9 cellular contexts compared by ENCODE assay signal in genomic region chr16:68995011-68995504, GRCh38.
A peak's percentile ranks its signal among the peaks of the same experiment; 100 is the strongest.
DNase-seq lines count a peak whose midpoint lies in the region; ATAC-seq and TF ChIP-seq lines count a peak whose summit lies in the region.
"Had no signal": no experiment of that assay in that cellular context is flagged by ENCODE, and none has a peak within 500 bp of the region (broad histone marks: within the 10 kb centered on the region; RNA-seq: fewer than 3 reads in every experiment).

No MANE protein-coding gene starts in this region.

- H3K4me3 ChIP-seq in H7 (ENCODE audit: insufficient read depth, low read depth, low read length) (no peak overlapping the region), epithelial cell of proximal tubule (ENCODE audit: low read depth, low read length) (no peak overlapping the region)
- H3K4me3 ChIP-seq: skin epidermis had no signal

- peak; percentile 65 for TF ChIP-seq CTCF in epithelial cell of proximal tubule (conservative IDR thresholded peaks at IDR 0.05; ENCODE audit: low read depth, low read length)

- CTCF ChIA-PET in T-cell (lab: Charles Lee), result no interaction called here

- H3K4me1 Mint-ChIP-seq in T-helper 2 cell treated with Interferon-gamma antibody and Interleukin-4, amounts not matched to agents 5 μg/mL and 100 μg/mL, for 36 hours (ENCODE audit: low read depth), result no peaks in the 10 kb centered on the region
- H3K4me1 Mint-ChIP-seq in T-cell, result no peaks in the 10 kb centered on the region

- H3K4me3 Mint-ChIP-seq in T-helper 2 cell treated with Interferon-gamma antibody and Interleukin-4, amounts not matched to agents 5 μg/mL and 100 μg/mL, for 36 hours, result no peak overlapping the region
- H3K4me3 Mint-ChIP-seq in T-cell, result no peak overlapping the region

- H3K27me3 ChIP-seq in H7 (ENCODE audit: control insufficient read depth, insufficient read depth, low read length), result no peaks in the 10 kb centered on the region

- peaks cover 5% of the 10 kb centered on the region for H3K36me3 Mint-ChIP-seq in T-helper 2 cell treated with Interferon-gamma antibody and Interleukin-4, amounts not matched to agents 5 μg/mL and 100 μg/mL, for 36 hours (ENCODE audit: low read depth)
- H3K36me3 Mint-ChIP-seq in T-cell, result peaks cover 39% of the 10 kb centered on the region

- no peaks in the 10 kb centered on the region for H3K36me3 ChIP-seq in H7 (replicated peaks; ENCODE audit: control insufficient read depth, insufficient read depth, low read length)

- no peak for ATAC-seq in T-cell (replicated peaks in 1 of 4)

- H3K9me3 Mint-ChIP-seq in T-helper 2 cell treated with Interferon-gamma antibody and Interleukin-4, amounts not matched to agents 5 μg/mL and 100 μg/mL, for 36 hours, result no peaks in the 10 kb centered on the region
- no peaks in the 10 kb centered on the region for H3K9me3 Mint-ChIP-seq in T-cell

- no peak overlapping the region for H3K27ac Mint-ChIP-seq in T-helper 2 cell treated with Interferon-gamma antibody and Interleukin-4, amounts not matched to agents 5 μg/mL and 100 μg/mL, for 36 hours
- H3K27ac Mint-ChIP-seq in T-cell, result no peak overlapping the region

- POLR2A ChIA-PET in T-cell (lab: Charles Lee), result no interaction called here

- no peaks in the 10 kb centered on the region for H3K27me3 Mint-ChIP-seq in T-helper 2 cell treated with Interferon-gamma antibody and Interleukin-4, amounts not matched to agents 5 μg/mL and 100 μg/mL, for 36 hours (ENCODE audit: low read depth)
- no peaks in the 10 kb centered on the region for H3K27me3 Mint-ChIP-seq in T-cell

- DNase-seq in H7, result peak; percentile 41
- DNase-seq in NCI-H524 (lab: John Stamatoyannopoulos, UW), result peak; percentile 15 to 52
- no peak for DNase-seq in epithelial cell of proximal tubule (ENCODE audit: low read depth)
- peak; percentile 78 for DNase-seq in renal cortical epithelial cell (ENCODE audit: low read depth)
- no peak for DNase-seq in medulla oblongata (ENCODE audit: extremely low spot score)
- DNase-seq in T-helper 2 cell treated with Interferon-gamma antibody and Interleukin-4, amounts not matched to agents 5 μg/mL and 100 μg/mL, for 36 hours (ENCODE audit: low spot score), result no peak
- DNase-seq in T-cell, result no peak
- DNase-seq: activated naive CD4-positive, alpha-beta T cell treated with anti-CD3 and anti-CD28 coated beads, Interleukin-2, amount 50 U/mL, for 16 hours had no signal

Comparison
In these comparisons a context has a peak if more than half of its experiments do, and no peak if none do; other contexts are left out.
1. DNase-seq: peak in H7 (single experiment), NCI-H524 (2 of 2) and renal cortical epithelial cell (single experiment); none in epithelial cell of proximal tubule (single experiment), medulla oblongata (single experiment), T-helper 2 cell treated with Interferon-gamma antibody and Interleukin-4, amounts not matched to agents 5 μg/mL and 100 μg/mL, for 36 hours (single experiment) and T-cell (0 of 34).